Comparison of ENCODE assay signal across 1 cellular context in genomic region chr15:45402162-45402954, GRCh38.
TF ChIP-seq lines count a peak whose summit lies in the region.

No MANE protein-coding gene starts in this region.

TF ChIP-seq in HepG2, 621 proteins besides CTCF, POLR2A, EP300 and RAD21 (continued from another document and continues in another):
- peak; percentile 60 for TF ChIP-seq ZNF18 (CRISPR knock-in tag; IDR thresholded peaks at IDR 0.05; ENCODE audit: insufficient replicate concordance)
- peak; percentile 63; the same call in 1 of the 2 replicates for TF ChIP-seq NAIF1 (CRISPR knock-in tag; IDR thresholded peaks at IDR 0.05; ENCODE audit: borderline replicate concordance)
- TF ChIP-seq ARID5B (CRISPR knock-in tag; IDR thresholded peaks at IDR 0.05): no peak; the same call in 1 of the 2 replicates
- 0 out of 2 replicates have a peak, but pooled peaks have one; percentile 75 for TF ChIP-seq SMYD3 (CRISPR knock-in tag; IDR thresholded peaks at IDR 0.05)
- peak; percentile 47; the same call in 1 of the 2 replicates for TF ChIP-seq ZHX2 (IDR thresholded peaks at IDR 0.05; ENCODE audit: low read depth)
- TF ChIP-seq ZHX2 (CRISPR knock-in tag; IDR thresholded peaks at IDR 0.05; ENCODE audit: borderline replicate concordance): peak; percentile 67; the same call in 1 of the 2 replicates
- TF ChIP-seq ZNF468 (CRISPR knock-in tag; IDR thresholded peaks at IDR 0.05): peak; percentile 67; the same call in 1 of the 2 replicates
- peak; percentile 55; the same call in 1 of the 2 replicates for TF ChIP-seq PPARG (CRISPR knock-in tag; conservative IDR thresholded peaks at IDR 0.05)
- peak; percentile 82 for TF ChIP-seq DMAP1 (CRISPR knock-in tag; IDR thresholded peaks at IDR 0.05)
- TF ChIP-seq ZNF34 (CRISPR knock-in tag; IDR thresholded peaks at IDR 0.05; ENCODE audit: borderline replicate concordance): peak; percentile 93; the same call in 1 of the 2 replicates
- TF ChIP-seq JUND (CRISPR knock-in tag; IDR thresholded peaks at IDR 0.05): no peak; the same call in 1 of the 2 replicates
- TF ChIP-seq NCOA2 (CRISPR knock-in tag; IDR thresholded peaks at IDR 0.05): peak; percentile 40; the same call in 1 of the 2 replicates
- TF ChIP-seq FOXO1 (CRISPR knock-in tag; IDR thresholded peaks at IDR 0.05): peak; percentile 32; the same call in 1 of the 2 replicates
- TF ChIP-seq ZNF713 (CRISPR knock-in tag; IDR thresholded peaks at IDR 0.05): no peak
- peak; percentile 23 for TF ChIP-seq MED8 (CRISPR knock-in tag; IDR thresholded peaks at IDR 0.05; ENCODE audit: insufficient replicate concordance)
- TF ChIP-seq ZNF747 (CRISPR knock-in tag; IDR thresholded peaks at IDR 0.05; ENCODE audit: borderline replicate concordance): peak; percentile 52; the same call in 1 of the 2 replicates
- TF ChIP-seq POGK (CRISPR knock-in tag; conservative IDR thresholded peaks at IDR 0.05): peak; percentile 56; the same call in 1 of the 2 replicates
- TF ChIP-seq ZBTB39 (CRISPR knock-in tag; IDR thresholded peaks at IDR 0.05): peak; percentile 81; the same call in 1 of the 2 replicates
- peak; percentile 84 for TF ChIP-seq TBX2 (CRISPR knock-in tag; IDR thresholded peaks at IDR 0.05; ENCODE audit: borderline replicate concordance)
- TF ChIP-seq ZNF644 (CRISPR knock-in tag; IDR thresholded peaks at IDR 0.05; ENCODE audit: low read depth): peak; percentile 51; the same call in 1 of the 2 replicates
- TF ChIP-seq ZNF878 (CRISPR knock-in tag; IDR thresholded peaks at IDR 0.05): no peak
- TF ChIP-seq DMTF1 (CRISPR knock-in tag; IDR thresholded peaks at IDR 0.05): 0 out of 2 replicates have a peak, but pooled peaks have one; percentile 59
- peak; percentile 85; the same call in 1 of the 2 replicates for TF ChIP-seq ZNF367 (CRISPR knock-in tag; IDR thresholded peaks at IDR 0.05; ENCODE audit: borderline replicate concordance)
- TF ChIP-seq HOXD1 (CRISPR knock-in tag; IDR thresholded peaks at IDR 0.05): peak; percentile 67
- peak; percentile 59 for TF ChIP-seq ISL2 (CRISPR knock-in tag; IDR thresholded peaks at IDR 0.05)
- TF ChIP-seq ZEB1 (IDR thresholded peaks at IDR 0.05; ENCODE audit: insufficient replicate concordance, low read depth): peak; percentile 46
- peak; percentile 94 for TF ChIP-seq CEBPG (CRISPR knock-in tag; IDR thresholded peaks at IDR 0.05)
- peak; percentile 84 for TF ChIP-seq ZFY (CRISPR knock-in tag; IDR thresholded peaks at IDR 0.05)
- TF ChIP-seq ERF (CRISPR knock-in tag; IDR thresholded peaks at IDR 0.05): peak; percentile 86
- TF ChIP-seq SPEN (CRISPR knock-in tag; IDR thresholded peaks at IDR 0.05; ENCODE audit: low read depth): peak; percentile 84
- peak; percentile 6; the same call in 1 of the 2 replicates for TF ChIP-seq HMG20B (CRISPR knock-in tag; conservative IDR thresholded peaks at IDR 0.05)
- peak; percentile 90; the same call in 1 of the 2 replicates for TF ChIP-seq ZNF138 (CRISPR knock-in tag; IDR thresholded peaks at IDR 0.05; ENCODE audit: low read depth)
- TF ChIP-seq JARID2 (CRISPR knock-in tag; IDR thresholded peaks at IDR 0.05; ENCODE audit: insufficient replicate concordance): no peak
- TF ChIP-seq THAP11 (CRISPR knock-in tag; IDR thresholded peaks at IDR 0.05): peak; percentile 92
- TF ChIP-seq ZMYM2 (CRISPR knock-in tag; IDR thresholded peaks at IDR 0.05): peak; percentile 72
- peak; percentile 84 for TF ChIP-seq GABPA (IDR thresholded peaks at IDR 0.05; ENCODE audit: low read depth, low read length)
- TF ChIP-seq GABPA (CRISPR knock-in tag; IDR thresholded peaks at IDR 0.05; ENCODE audit: low read depth): peak; percentile 95
- peak; percentile 80 for TF ChIP-seq ATF2 (CRISPR knock-in tag; IDR thresholded peaks at IDR 0.05)
- peak; percentile 58; the same call in 1 of the 2 replicates for TF ChIP-seq PITX1 (CRISPR knock-in tag; IDR thresholded peaks at IDR 0.05)
- TF ChIP-seq MTERF4 (CRISPR knock-in tag; IDR thresholded peaks at IDR 0.05): no peak; the same call in 1 of the 2 replicates
- TF ChIP-seq ZNF180 (CRISPR knock-in tag; IDR thresholded peaks at IDR 0.05; ENCODE audit: borderline replicate concordance, low read depth): no peak
